Comparison of ENCODE assay signal across 12 cellular contexts in genomic region chr4:120052840-120053239, GRCh38. TPM values are rescaled to one million over a fixed set of nuclear protein-coding genes. Genes with fewer than 3 reads are reported as not detected.
DNase-seq lines count a peak whose midpoint lies in the region; ATAC-seq, FAIRE-seq and TF ChIP-seq lines count a peak whose summit lies in the region.
"Had no signal": no experiment of that assay in that cellular context is flagged by ENCODE, and none has a peak within 500 bp of the region (broad histone marks: within the 10 kb centered on the region; RNA-seq: fewer than 3 reads in every experiment).

No MANE protein-coding gene starts in this region.

- WGBS in pancreas, 2 donors: 79 to 80% methylated on average over 4 of the region's 4 CpGs

- no peak for TF ChIP-seq CTCF in pancreas (IDR thresholded peaks at IDR 0.05)

- no peaks in the 10 kb centered on the region for H3K27me3 ChIP-seq in pancreas
- H3K27me3 ChIP-seq: spleen had no signal

- no peak overlapping the region for H3K4me3 ChIP-seq in pancreas
- H3K4me3 ChIP-seq: GM12878, spleen had no signal

- H3K36me3 ChIP-seq in pancreas: no peaks in the 10 kb centered on the region
- H3K36me3 ChIP-seq: spleen had no signal

- no peak overlapping the region for H3K27ac ChIP-seq in pancreas
- H3K27ac ChIP-seq: 22Rv1 had no signal

- ATAC-seq in sciatic nerve (peak; percentile 33), pancreas (no peak)
- ATAC-seq: GM12878, T-cell had no signal

- DNase-seq in DMS 273 (lab: John Stamatoyannopoulos, UW; ENCODE audit: unreplicated experiment) (peak; percentile 41), DMS 273 treated with DMSO at 0.1 percent for 48 hours (lab: John Stamatoyannopoulos, UW) (no peak), RCC 7860 (ENCODE audit: low spot score) (peak; percentile 74), fibroblast of peridontal ligament (ENCODE audit: extremely low read depth) (peak; percentile 97), sciatic nerve (ENCODE audit: low spot score) (peak; percentile 58), pancreas (no peak), NCI-H146 (lab: John Stamatoyannopoulos, UW) (no peak), DMS153 (lab: John Stamatoyannopoulos, UW) (no peak)
- DNase-seq: spleen, T-cell had no signal

- intact Hi-C loops in sciatic nerve (cut with DNase I) (loop anchor here (10.0 kb wide), 1 partner anchor 738 kb away; no protein-coding TSS in a partner anchor), pancreas (cut with DNase I) (loop anchor here in 2 of 3 donors (5.0 to 10.0 kb wide), 2 partner anchors 496 to 498 kb away; no protein-coding TSS in a partner anchor)

- no peaks in the 10 kb centered on the region for H3K9me3 ChIP-seq in pancreas
- H3K9me3 ChIP-seq: spleen had no signal

- H3K4me1 ChIP-seq in pancreas: no peaks in the 10 kb centered on the region

- FAIRE-seq in RCC 7860 (lab: Jason Lieb, UNC) (peak; percentile 14), pancreas (lab: Jason Lieb, UNC) (no peak)
- FAIRE-seq: GM12878 had no signal

RNA-seq across cellular contexts. Expression of gene MAD2L1, which starts 13.8 kb away (rescaled TPM):
- 1.5 TPM for total RNA-seq in sciatic nerve
- total RNA-seq in pancreas: 1 to 10 TPM in 2 of 6 donors, under 1 TPM in 4; 0.37 to 1.8 (median 0.73) TPM
- polyA plus RNA-seq in pancreas: under 1 TPM; 0.49 to 0.82 TPM

Comparison
In these comparisons a context has a peak if more than half of its experiments do, and no peak if none do; other contexts are left out.
1. DNase-seq: peak in DMS 273 (single experiment), RCC 7860 (single experiment), fibroblast of peridontal ligament (single experiment) and sciatic nerve (single experiment); none in DMS 273 treated with DMSO at 0.1 percent for 48 hours (single experiment), pancreas (0 of 6), NCI-H146 (single experiment) and DMS153 (single experiment).